Comparison of ENCODE assay signal across 20 cellular contexts in genomic region chr1:96346708-96347107, GRCh38.
"Had no signal": no experiment of that assay in that cellular context is flagged by ENCODE, and none has a peak within 500 bp of the region (broad histone marks: within the 10 kb centered on the region; RNA-seq: fewer than 3 reads in every experiment).

No MANE protein-coding gene starts in this region.

- H3K4me1 ChIP-seq: colonic mucosa, left ventricle myocardium inferior, parathyroid adenoma had no signal

- H3K4me2 ChIP-seq: hepatocyte had no signal

- H3K9ac ChIP-seq: parathyroid adenoma had no signal

- H2AFZ ChIP-seq: hepatocyte, parathyroid adenoma had no signal

- H3K36me3 ChIP-seq: colonic mucosa, left ventricle myocardium inferior, neutrophil had no signal

- H3K27ac ChIP-seq: colonic mucosa, hepatocyte, left ventricle myocardium inferior, neutrophil, parathyroid adenoma had no signal

- H3K4me1 Mint-ChIP-seq: activated B cell treated with CpG ODN at 0.5 μM for 24 hours; activated CD4-positive, alpha-beta T cell treated with anti-CD3 and anti-CD28 coated beads, Interleukin-2, amount 10 ng/mL, durations not matched to agents 24 days and 14 days; natural killer cell; stimulated activated effector memory CD8-positive, alpha-beta T cell treated with anti-CD3 and anti-CD28 coated beads, Interleukin-12 subunit alpha, Interleukin-12 subunit beta, amount 100 ng/mL, for 72 hours had no signal

- H3K36me3 Mint-ChIP-seq: activated naive CD4-positive, alpha-beta T cell treated with anti-CD3 and anti-CD28 coated beads, Interleukin-2, amount 50 U/mL, for 72 hours; natural killer cell; stimulated activated effector memory CD8-positive, alpha-beta T cell treated with anti-CD3 and anti-CD28 coated beads, Interleukin-12 subunit alpha, Interleukin-12 subunit beta, amount 100 ng/mL, for 72 hours had no signal

- H3K4me3 Mint-ChIP-seq: activated B cell treated with CpG ODN at 0.5 μM for 24 hours; activated CD4-positive, alpha-beta T cell treated with anti-CD3 and anti-CD28 coated beads, Interleukin-2, amount 10 ng/mL, durations not matched to agents 24 days and 14 days; activated CD8-positive, alpha-beta T cell treated with anti-CD3 and anti-CD28 coated beads, Interleukin-2, amount 10 ng/mL, durations not matched to agents 7 days and 5 days; natural killer cell; stimulated activated effector memory CD8-positive, alpha-beta T cell treated with anti-CD3 and anti-CD28 coated beads, Interleukin-12 subunit alpha, Interleukin-12 subunit beta, amount 100 ng/mL, for 72 hours had no signal

- H3K27me3 ChIP-seq: colonic mucosa, hepatocyte, neutrophil had no signal

- H3K9me3 ChIP-seq: colonic mucosa, neutrophil had no signal

- H3K27ac Mint-ChIP-seq: activated B cell treated with CpG ODN at 0.5 μM for 24 hours; activated CD4-positive, alpha-beta T cell treated with anti-CD3 and anti-CD28 coated beads, Interleukin-2, amount 10 ng/mL, durations not matched to agents 24 days and 14 days; activated CD8-positive, alpha-beta T cell treated with anti-CD3 and anti-CD28 coated beads, Interleukin-2, amount 10 ng/mL, durations not matched to agents 7 days and 5 days; activated naive CD4-positive, alpha-beta T cell treated with anti-CD3 and anti-CD28 coated beads, Interleukin-2, amount 50 U/mL, for 72 hours; natural killer cell; stimulated activated effector memory CD8-positive, alpha-beta T cell treated with anti-CD3 and anti-CD28 coated beads, Interleukin-12 subunit alpha, Interleukin-12 subunit beta, amount 100 ng/mL, for 72 hours had no signal

- H3K4me3 ChIP-seq: colonic mucosa, hepatocyte, left ventricle myocardium inferior had no signal

- H3K79me2 ChIP-seq: hepatocyte, parathyroid adenoma had no signal

- H3K27me3 Mint-ChIP-seq: activated B cell treated with CpG ODN at 0.5 μM for 24 hours; activated CD4-positive, alpha-beta T cell treated with anti-CD3 and anti-CD28 coated beads, Interleukin-2, amount 10 ng/mL, durations not matched to agents 24 days and 14 days had no signal

- DNase-seq: activated B cell treated with CpG ODN at 0.5 μM for 24 hours; activated CD4-positive, alpha-beta T cell treated with anti-CD3 and anti-CD28 coated beads, Interleukin-2, amount 10 ng/mL, durations not matched to agents 24 days and 14 days; activated CD8-positive, alpha-beta memory T cell treated with anti-CD3 and anti-CD28 coated beads, Interleukin-2, amount 50 U/mL, for 4 hours; activated CD8-positive, alpha-beta T cell treated with anti-CD3 and anti-CD28 coated beads, Interleukin-2, amount 10 ng/mL, durations not matched to agents 7 days and 5 days; activated gamma-delta T cell; activated T-cell treated with anti-CD3 and anti-CD28 coated beads, Interleukin-2, amount 50 U/mL, for 48 hours; central memory CD4-positive, alpha-beta T cell; colonic mucosa; effector CD4-positive, alpha-beta T cell; kidney; left ventricle myocardium inferior; mesenchymal stem cell; natural killer cell; stimulated activated CD4-positive, alpha-beta T cell treated with anti-CD3 and anti-CD28 coated beads, Interleukin-12 subunit alpha, Interleukin-12 subunit beta, amount 100 ng/mL, for 4 hours; T-helper 2 cell had no signal

- ATAC-seq: activated CD8-positive, alpha-beta T cell treated with anti-CD3 and anti-CD28 coated beads, Interleukin-2, amount 10 ng/mL, durations not matched to agents 7 days and 5 days; activated naive CD4-positive, alpha-beta T cell treated with anti-CD3 and anti-CD28 coated beads, Interleukin-2, amount 50 U/mL, for 72 hours; natural killer cell; stimulated activated effector memory CD8-positive, alpha-beta T cell treated with anti-CD3 and anti-CD28 coated beads, Interleukin-12 subunit alpha, Interleukin-12 subunit beta, amount 100 ng/mL, for 72 hours had no signal
